ENCODE assay signal across 1 cellular context in the genomic region with DNA sequence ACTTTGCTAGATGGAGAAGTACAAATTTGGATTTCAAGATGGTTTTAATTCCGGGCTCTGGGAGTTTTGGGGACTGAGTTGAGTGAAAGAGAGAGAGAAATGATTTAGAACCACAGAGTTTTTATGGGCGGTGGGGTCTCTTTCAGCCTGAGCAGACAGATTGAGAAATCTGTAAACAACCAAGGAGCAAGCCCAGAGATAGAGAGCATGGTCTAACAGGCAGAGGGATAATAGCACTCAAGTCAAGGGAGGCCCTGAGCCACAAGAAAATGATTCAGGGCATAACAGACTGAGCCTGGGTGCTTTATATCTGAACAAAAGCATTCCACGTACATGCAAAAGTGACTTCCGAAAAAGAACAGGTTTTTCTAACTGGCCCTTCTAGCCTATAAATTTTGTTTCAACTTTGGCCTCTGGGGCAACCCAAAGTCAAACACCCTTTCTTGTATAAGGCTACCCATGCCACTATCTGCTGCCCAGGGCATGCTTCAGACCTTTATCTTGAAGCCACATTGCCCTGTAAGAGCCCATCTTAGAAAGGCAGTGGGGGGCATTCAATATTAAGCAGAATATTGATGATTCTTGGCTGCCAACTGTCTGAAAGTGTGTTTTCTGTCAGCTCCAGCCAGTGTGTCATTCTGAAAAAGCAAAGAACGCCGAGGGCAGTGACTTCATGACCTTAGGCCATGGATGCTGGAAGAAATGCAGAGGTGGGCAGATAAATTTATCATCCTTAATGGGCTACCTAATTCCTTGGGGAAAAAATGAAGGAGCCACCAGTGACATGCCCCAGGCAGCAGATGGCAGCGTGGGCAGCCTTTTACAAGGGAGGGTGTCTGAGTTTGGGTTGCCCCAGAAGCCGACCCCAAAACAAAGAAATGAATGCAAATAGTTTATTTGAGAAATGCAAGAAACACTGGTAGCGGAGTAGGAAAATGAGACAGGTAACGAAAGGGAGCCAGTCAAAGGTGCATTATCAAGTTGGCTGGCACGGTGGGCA.
TF ChIP-seq lines count a peak whose summit lies in the region.

No MANE protein-coding gene starts in this region.

TF ChIP-seq in H1, 55 proteins besides CTCF, POLR2A, EP300 and RAD21:
- no peak for TF ChIP-seq TEAD4 (IDR thresholded peaks at IDR 0.05; ENCODE audit: low read depth, low read length)
- no peak for TF ChIP-seq JUN (IDR thresholded peaks at IDR 0.05; ENCODE audit: low read depth, low read length)
- no peak for TF ChIP-seq CTBP2 (IDR thresholded peaks at IDR 0.05; ENCODE audit: borderline replicate concordance, insufficient read depth, insufficient read length, low read length)
- no peak for TF ChIP-seq MAFK (IDR thresholded peaks at IDR 0.05; ENCODE audit: low read depth, low read length)
- no peak for TF ChIP-seq GABPA (IDR thresholded peaks at IDR 0.05; ENCODE audit: borderline replicate concordance, insufficient read depth, low read length)
- no peak for TF ChIP-seq FOSL1 (IDR thresholded peaks at IDR 0.05; ENCODE audit: insufficient read depth, low read depth, low read length)
- TF ChIP-seq CREB1 (IDR thresholded peaks at IDR 0.05) = no peak
- no peak for TF ChIP-seq SIX5 (IDR thresholded peaks at IDR 0.05; ENCODE audit: low read depth, low read length)
- no peak for TF ChIP-seq SIRT6 (IDR thresholded peaks at IDR 0.05; ENCODE audit: low read length)
- TF ChIP-seq CEBPB (IDR thresholded peaks at IDR 0.05; ENCODE audit: low read depth, low read length) = no peak
- no peak for TF ChIP-seq ZNF274 (IDR thresholded peaks at IDR 0.05; ENCODE audit: borderline replicate concordance, extremely low read depth, low read length)
- no peak for TF ChIP-seq CBX8 (IDR thresholded peaks at IDR 0.05; ENCODE audit: borderline replicate concordance, low read depth, low read length)
- no peak for TF ChIP-seq BACH1 (IDR thresholded peaks at IDR 0.05; ENCODE audit: low read length)
TF ChIP-seq in H1: peak in this region for 0.
